In the genomic region with DNA sequence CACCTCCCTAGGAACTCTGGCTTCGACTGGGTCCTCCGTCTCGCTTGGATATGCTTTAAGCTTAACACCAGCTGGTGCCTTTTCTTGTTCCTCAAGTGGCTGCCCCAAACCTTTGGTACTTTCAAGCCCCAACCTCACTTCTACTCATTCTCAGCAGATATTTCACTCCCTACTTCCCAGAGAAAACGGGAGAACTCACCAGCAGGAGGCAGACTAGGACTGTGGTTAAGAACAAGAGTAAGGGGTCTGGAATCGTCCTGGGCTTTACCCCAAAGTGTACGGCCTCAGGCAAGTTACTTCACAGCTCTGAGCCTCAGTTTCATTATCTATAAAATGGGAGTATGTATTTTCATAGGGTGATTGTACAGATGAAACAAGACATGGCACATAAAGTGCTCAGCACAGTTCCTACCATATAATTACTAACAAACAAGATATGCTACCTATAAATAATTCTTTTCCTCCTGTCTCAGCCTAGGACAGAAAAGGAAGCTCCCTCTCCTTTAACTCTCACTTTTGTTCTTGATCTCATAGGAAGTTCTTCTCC, we compare ENCODE assay signal across 8 cellular contexts. TPM values are rescaled to one million over a fixed set of nuclear protein-coding genes. Genes with fewer than 3 reads are reported as not detected.
DNase-seq lines count a peak whose midpoint lies in the region; TF ChIP-seq lines count a peak whose summit lies in the region.

No MANE protein-coding gene starts in this region.

- H3K27me3 ChIP-seq in MG63 = no peaks in the 10 kb centered on the region
- no peaks in the 10 kb centered on the region for H3K27me3 ChIP-seq in breast epithelium

- no peaks in the 10 kb centered on the region for H3K4me1 ChIP-seq in breast epithelium

- H3K9me3 ChIP-seq in MG63 (peaks cover 18% of the 10 kb centered on the region), breast epithelium (no peaks in the 10 kb centered on the region)

- no peak for TF ChIP-seq POLR2A in breast epithelium (IDR thresholded peaks at IDR 0.05)

- H3K36me3 ChIP-seq in MG63 = no peaks in the 10 kb centered on the region
- no peaks in the 10 kb centered on the region for H3K36me3 ChIP-seq in breast epithelium

- DNase-seq in EL = peak; percentile 52
- peak; percentile 33 for DNase-seq in MG63
- no peak for DNase-seq in breast epithelium (ENCODE audit: low spot score in 2 of 2)
- peak; percentile 41 to 58 for DNase-seq in lung microvascular endothelial cell (ENCODE audit: low read depth in 2 of 2)
- no peak for DNase-seq in GOT3 (lab: John Stamatoyannopoulos, UW)
- DNase-seq in activated CD4-positive, CD25-positive, alpha-beta regulatory T cell treated with anti-CD3 and anti-CD28 coated beads, Interleukin-2, amount 50 U/mL, for 72 hours = no peak
- DNase-seq in effector CD4-positive, alpha-beta T cell = no peak
- no peak for DNase-seq in activated naive CD4-positive, alpha-beta T cell treated with Interleukin-2 at 50 U/mL for 16 hours

- TF ChIP-seq CTCF in breast epithelium (IDR thresholded peaks at IDR 0.05) = peak in 2 of 3 donors; percentile 13 to 28

- intact Hi-C loops in breast epithelium (cut with DNase I; ENCODE audit: low total_unique reads) = loop anchor here (10.0 kb wide), 1 partner anchor 553 kb away; no protein-coding TSS in a partner anchor

- no peak overlapping the region for H3K4me3 ChIP-seq in MG63
- H3K4me3 ChIP-seq in breast epithelium = no peak overlapping the region

- no peak overlapping the region for H3K27ac ChIP-seq in breast epithelium

RNA-seq across cellular contexts. Expression of a gene that starts 37.8 kb away (rescaled TPM):
- not detected in 2 replicates for total RNA-seq in MG63 (2014; rRNA removed; shearing (Covaris generic); ENCODE audit: low replicate concordance)
- total RNA-seq in breast epithelium (10 to 100 TPM in 2 of 3 donors, 1 to 10 TPM in 1; 8.8 to 36.4 (median 11.3) TPM), lung microvascular endothelial cell (0.22 TPM in 1 of 2 replicates, not detected in the other)

Comparison
In these comparisons a context has a peak if more than half of its experiments do, and no peak if none do; other contexts are left out.
1. DNase-seq: peak in EL (single experiment), MG63 (single experiment) and lung microvascular endothelial cell (2 of 2); none in breast epithelium (0 of 2), GOT3 (single experiment), activated CD4-positive, CD25-positive, alpha-beta regulatory T cell treated with anti-CD3 and anti-CD28 coated beads, Interleukin-2, amount 50 U/mL, for 72 hours (single experiment), effector CD4-positive, alpha-beta T cell (single experiment) and activated naive CD4-positive, alpha-beta T cell treated with Interleukin-2 at 50 U/mL for 16 hours (single experiment).